Comparison of ENCODE assay signal across 15 cellular contexts in the genomic region with DNA sequence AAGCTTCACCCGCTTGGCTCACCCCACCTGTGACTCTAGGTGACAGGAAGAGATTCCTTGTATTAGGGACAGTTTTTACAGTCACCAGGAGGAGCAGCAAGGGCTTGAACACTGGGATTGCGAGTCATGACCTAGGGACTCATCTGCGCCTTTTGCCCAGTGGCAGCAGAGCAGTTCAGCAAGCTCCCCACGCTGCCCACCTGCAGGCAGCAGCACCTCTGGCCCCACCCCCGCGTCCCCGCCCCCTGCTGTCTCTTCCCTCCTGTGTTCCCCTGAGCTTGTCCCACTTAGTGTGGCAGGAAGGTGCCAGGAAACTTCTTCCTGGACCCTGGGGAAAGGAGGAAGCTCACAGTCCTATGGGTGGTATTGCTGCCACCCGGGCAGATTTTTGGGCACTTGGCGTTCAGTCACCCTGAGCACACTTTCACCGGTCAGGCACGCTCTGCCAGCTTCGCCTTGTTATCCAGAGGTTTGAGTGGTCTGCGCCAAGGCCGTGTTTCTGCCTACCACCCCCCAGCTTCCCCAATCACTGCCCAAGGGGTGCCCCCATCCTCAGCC.
"Had no signal": no experiment of that assay in that cellular context is flagged by ENCODE, and none has a peak within 500 bp of the region (broad histone marks: within the 10 kb centered on the region; RNA-seq: fewer than 3 reads in every experiment).

No MANE protein-coding gene starts in this region.

- H3K27me3 ChIP-seq: esophagus muscularis mucosa had no signal

- H3K27ac ChIP-seq: coronary artery, esophagus muscularis mucosa, parathyroid adenoma had no signal

- ATAC-seq: activated CD8-positive, alpha-beta T cell treated with anti-CD3 and anti-CD28 coated beads for 36 hours; activated naive CD4-positive, alpha-beta T cell treated with anti-CD3 and anti-CD28 coated beads, Interleukin-2, amount 50 U/mL, for 72 hours; stimulated activated memory B cell treated with anti-CD40 and anti-IgM and Interleukin-4, amounts not matched to agents 10 μg/mL and 1 μg/mL and 100 μg/mL, for 72 hours had no signal

- H3K9ac ChIP-seq: parathyroid adenoma had no signal

- H3K4me3 ChIP-seq: coronary artery, esophagus muscularis mucosa, lung had no signal

- H3K9me3 ChIP-seq: esophagus muscularis mucosa had no signal

- DNase-seq: activated CD4-positive, alpha-beta T cell treated with anti-CD3 and anti-CD28 coated beads for 4 hours; activated CD8-positive, alpha-beta T cell treated with anti-CD3 and anti-CD28 coated beads for 36 hours; activated effector memory CD4-positive, alpha-beta T cell treated with anti-CD3 and anti-CD28 coated beads, Interleukin-2, amount 50 U/mL, for 16 hours; activated T-cell treated with anti-CD3 and anti-CD28 coated beads, Interleukin-2, amount 50 U/mL, for 48 hours; central memory CD4-positive, alpha-beta T cell; midbrain; stimulated activated CD4-positive, alpha-beta T cell treated with anti-CD3 and anti-CD28 coated beads, Interleukin-12 subunit alpha, Interleukin-12 subunit beta, amount 100 ng/mL, for 4 hours; stimulated activated CD4-positive, alpha-beta T cell treated with anti-CD3 and anti-CD28 coated beads, Interleukin-2, amount 100 ng/mL, for 24 hours; T-helper 2 cell had no signal
